In the genomic region with DNA sequence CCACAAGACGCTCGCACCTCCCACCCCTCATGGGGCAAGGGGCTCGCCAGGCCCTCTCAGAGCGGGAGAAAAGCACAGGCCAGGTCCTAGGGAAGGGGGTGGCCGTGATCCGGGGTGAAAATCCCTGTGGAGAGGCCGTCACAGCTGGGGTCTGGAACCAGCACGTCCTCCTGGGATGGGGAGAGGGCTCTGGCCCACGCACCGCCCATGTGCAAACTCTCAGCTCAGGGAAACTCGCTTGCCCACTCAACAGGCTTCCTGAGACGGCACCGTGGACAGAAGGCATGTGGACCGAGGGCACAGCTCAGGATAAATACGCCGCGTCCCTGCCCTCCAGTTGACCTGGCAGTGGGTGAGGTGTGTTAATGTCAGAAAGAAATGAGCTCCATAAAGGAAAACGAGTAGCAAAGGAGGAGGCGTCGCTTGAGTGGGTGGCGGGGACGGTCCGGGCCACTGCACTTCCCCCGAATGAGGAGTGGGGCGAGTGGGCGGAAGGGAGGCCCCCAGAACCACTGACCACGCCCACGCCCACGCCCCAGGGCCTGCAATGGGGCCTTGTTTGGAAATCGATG, we compare ENCODE assay signal across 31 cellular contexts. TPM values are rescaled to one million over a fixed set of nuclear protein-coding genes. Genes with fewer than 3 reads are reported as not detected.
"Had no signal": no experiment of that assay in that cellular context is flagged by ENCODE, and none has a peak within 500 bp of the region (broad histone marks: within the 10 kb centered on the region; RNA-seq: fewer than 3 reads in every experiment).

No MANE protein-coding gene starts in this region.

- H3K9ac ChIP-seq: parathyroid adenoma had no signal

- H3K79me2 ChIP-seq: parathyroid adenoma had no signal

- H3K36me3 Mint-ChIP-seq: activated CD4-positive, alpha-beta memory T cell treated with anti-CD3 and anti-CD28 coated beads for 36 hours; activated naive CD4-positive, alpha-beta T cell treated with anti-CD3 and anti-CD28 coated beads, Interleukin-2, amount 10 ng/mL, durations not matched to agents 7 days and 5 days; activated naive CD8-positive, alpha-beta T cell treated with anti-CD3 and anti-CD28 coated beads, Interleukin-2, amount 10 ng/mL, durations not matched to agents 7 days and 5 days; brain had no signal

- H3K4me1 Mint-ChIP-seq: activated CD4-positive, alpha-beta T cell treated with anti-CD3 and anti-CD28 coated beads, Interleukin-2, amount 10 ng/mL, durations not matched to agents 24 days and 14 days; activated naive CD4-positive, alpha-beta T cell treated with anti-CD3 and anti-CD28 coated beads, Interleukin-2, amount 10 ng/mL, durations not matched to agents 7 days and 5 days; activated naive CD8-positive, alpha-beta T cell treated with anti-CD3 and anti-CD28 coated beads, Interleukin-2, amount 10 ng/mL, durations not matched to agents 7 days and 5 days; nephron; T-helper 17 cell had no signal

- H3K9me3 Mint-ChIP-seq: activated CD4-positive, alpha-beta memory T cell treated with anti-CD3 and anti-CD28 coated beads for 36 hours; activated CD4-positive, alpha-beta T cell treated with anti-CD3 and anti-CD28 coated beads, Interleukin-2, amount 10 ng/mL, durations not matched to agents 24 days and 14 days; activated naive CD4-positive, alpha-beta T cell treated with anti-CD3 and anti-CD28 coated beads, Interleukin-2, amount 10 ng/mL, durations not matched to agents 7 days and 5 days; activated naive CD8-positive, alpha-beta T cell treated with anti-CD3 and anti-CD28 coated beads, Interleukin-2, amount 10 ng/mL, durations not matched to agents 7 days and 5 days; activated T-cell treated with anti-CD3 and anti-CD28 coated beads, Interleukin-2, amount 50 U/mL, for 24 hours; effector memory CD8-positive, alpha-beta T cell; nephron had no signal

- H3K36me3 ChIP-seq: ascending aorta, gastroesophageal sphincter, heart right ventricle, left ventricle myocardium inferior, right atrium auricular region, spleen, suprapubic skin, tibial artery, WERI-Rb-1 had no signal

- H3K27ac Mint-ChIP-seq: activated CD4-positive, alpha-beta memory T cell treated with anti-CD3 and anti-CD28 coated beads for 36 hours; activated CD4-positive, alpha-beta T cell treated with anti-CD3 and anti-CD28 coated beads, Interleukin-2, amount 10 ng/mL, durations not matched to agents 24 days and 14 days; activated naive CD4-positive, alpha-beta T cell treated with anti-CD3 and anti-CD28 coated beads, Interleukin-2, amount 10 ng/mL, durations not matched to agents 7 days and 5 days; activated naive CD8-positive, alpha-beta T cell treated with anti-CD3 and anti-CD28 coated beads, Interleukin-2, amount 10 ng/mL, durations not matched to agents 7 days and 5 days; activated T-cell treated with anti-CD3 and anti-CD28 coated beads, Interleukin-2, amount 50 U/mL, for 24 hours; effector memory CD8-positive, alpha-beta T cell; nephron; T-helper 17 cell had no signal

- H3K4me1 ChIP-seq: ascending aorta, gastroesophageal sphincter, heart right ventricle, left ventricle myocardium inferior, parathyroid adenoma, right atrium auricular region, spleen, suprapubic skin, tibial artery had no signal

- H3K9me3 ChIP-seq: ascending aorta, gastroesophageal sphincter, heart right ventricle, left ventricle myocardium inferior, mucosa of descending colon, right atrium auricular region, spleen, suprapubic skin, tibial artery had no signal

- H2AFZ ChIP-seq: parathyroid adenoma had no signal

- H3K27ac ChIP-seq: ascending aorta, gastroesophageal sphincter, heart right ventricle, left ventricle myocardium inferior, parathyroid adenoma, right atrium auricular region, spleen, suprapubic skin, tibial artery, WERI-Rb-1 had no signal

- ATAC-seq: effector memory CD8-positive, alpha-beta T cell; gastroesophageal sphincter; heart right ventricle; mucosa of descending colon; T-helper 17 cell had no signal

- H3K4me3 ChIP-seq: ascending aorta, gastroesophageal sphincter, heart right ventricle, left ventricle myocardium inferior, lung, mucosa of descending colon, right atrium auricular region, spleen, suprapubic skin, tibial artery had no signal

- H3K4me3 Mint-ChIP-seq: activated CD4-positive, alpha-beta memory T cell treated with anti-CD3 and anti-CD28 coated beads for 36 hours; activated CD4-positive, alpha-beta T cell treated with anti-CD3 and anti-CD28 coated beads, Interleukin-2, amount 10 ng/mL, durations not matched to agents 24 days and 14 days; activated naive CD4-positive, alpha-beta T cell treated with anti-CD3 and anti-CD28 coated beads, Interleukin-2, amount 10 ng/mL, durations not matched to agents 7 days and 5 days; activated naive CD8-positive, alpha-beta T cell treated with anti-CD3 and anti-CD28 coated beads, Interleukin-2, amount 10 ng/mL, durations not matched to agents 7 days and 5 days; activated T-cell treated with anti-CD3 and anti-CD28 coated beads, Interleukin-2, amount 50 U/mL, for 24 hours; brain; effector memory CD8-positive, alpha-beta T cell; nephron; T-helper 17 cell had no signal

- DNase-seq: activated CD4-positive, alpha-beta memory T cell treated with anti-CD3 and anti-CD28 coated beads for 36 hours; activated CD4-positive, alpha-beta T cell treated with anti-CD3 and anti-CD28 coated beads, Interleukin-2, amount 10 ng/mL, durations not matched to agents 24 days and 14 days; activated CD4-positive, CD25-positive, alpha-beta regulatory T cell treated with anti-CD3 and anti-CD28 coated beads, Interleukin-2, amount 50 U/mL, for 72 hours; activated CD8-positive, alpha-beta memory T cell treated with anti-CD3 and anti-CD28 coated beads, Interleukin-2, amount 50 U/mL, for 48 hours; activated gamma-delta T cell; activated naive CD4-positive, alpha-beta T cell treated with anti-CD3 and anti-CD28 coated beads, Interleukin-2, amount 10 ng/mL, durations not matched to agents 7 days and 5 days; activated naive CD8-positive, alpha-beta T cell treated with anti-CD3 and anti-CD28 coated beads, Interleukin-2, amount 10 ng/mL, durations not matched to agents 7 days and 5 days; activated T-cell treated with anti-CD3 and anti-CD28 coated beads, Interleukin-2, amount 50 U/mL, for 24 hours; cortex of kidney; effector memory CD8-positive, alpha-beta T cell; erythroblast; heart right ventricle; left ventricle myocardium inferior; nucleus accumbens; stimulated activated naive CD4-positive, alpha-beta T cell; T-helper 17 cell; T1000; tibial artery; WERI-Rb-1 had no signal

- H3K27me3 ChIP-seq: ascending aorta had no signal

RNA-seq across cellular contexts. Expression of a gene that starts 57.6 kb away (rescaled TPM):
- total RNA-seq: activated CD4-positive, alpha-beta T cell treated with anti-CD3 and anti-CD28 coated beads, Interleukin-2, amount 10 ng/mL, durations not matched to agents 24 days and 14 days; activated naive CD8-positive, alpha-beta T cell treated with anti-CD3 and anti-CD28 coated beads, Interleukin-2, amount 10 ng/mL, durations not matched to agents 7 days and 5 days; ascending aorta; cardiac septum; fibroblast of villous mesenchyme; left ventricle myocardium inferior; suprapubic skin; T-helper 17 cell had no signal
